8 cellular contexts compared by ENCODE assay signal in genomic region chr3:170357920-170358854, GRCh38. TPM values are rescaled to one million over a fixed set of nuclear protein-coding genes. Genes with fewer than 3 reads are reported as not detected.
DNase-seq lines count a peak whose midpoint lies in the region; ATAC-seq, FAIRE-seq and TF ChIP-seq lines count a peak whose summit lies in the region.

No MANE protein-coding gene starts in this region.

- peaks cover 7% of the 10 kb centered on the region for H3K36me3 ChIP-seq in right atrium auricular region

- H3K27ac ChIP-seq in adipose tissue (ENCODE audit: low read depth, low read length) (peak overlapping the region; percentile 99), right atrium auricular region (peak overlapping the region; percentile 99 to 100)

- peaks cover 0 to 44% of the 10 kb centered on the region in 2 donors for H3K4me1 ChIP-seq in right atrium auricular region

- FAIRE-seq in urothelium cell line (lab: Jason Lieb, UNC): no peak

- 2 to 3% (median 2%) methylated on average over 38 to 56 of the region's 56 CpGs for WGBS in adipose tissue, 3 donors

- peak in 1 of 2 donors; percentile 54 for TF ChIP-seq CTCF in right atrium auricular region (IDR thresholded peaks at IDR 0.05)

- ATAC-seq in GM19452 (IDR thresholded peaks at IDR 0.05; ENCODE audit: unreplicated experiment): peak; percentile 0

- H3K9me3 ChIP-seq in right atrium auricular region: no peaks in the 10 kb centered on the region

- DNase-seq in CD1c-positive myeloid dendritic cell (ENCODE audit: extremely low spot score) (peak; percentile 86), HuH-7.5 (ENCODE audit: low spot score) (peak; percentile 44), SW 1271 (lab: John Stamatoyannopoulos, UW) (peak; percentile 31 to 72), right atrium auricular region (ENCODE audit: low spot score) (peak; percentile 91), putamen (ENCODE audit: low spot score) (peak; percentile 78), urothelium cell line (ENCODE audit: low spot score) (peak; percentile 70)

- H3K4me3 ChIP-seq in right atrium auricular region: peak overlapping the region; percentile 92 to 99

- H3K27me3 ChIP-seq in right atrium auricular region: no peaks in the 10 kb centered on the region

RNA-seq across cellular contexts. Expression of gene SKIL, which starts 0.7 kb away (rescaled TPM):
- 10 to 100 TPM in 2 of 3 donors, 1 to 10 TPM in 1; 3.4 to 16.0 (median 13.3) TPM for polyA plus RNA-seq in adipose tissue
- 10 to 100 TPM; 20.4 to 32.9 TPM for total RNA-seq in right atrium auricular region

Comparison
In these comparisons a context has a peak if more than half of its experiments do, and no peak if none do; other contexts are left out.
1. Peak in every context shown above with its lines: DNase-seq, ATAC-seq, H3K4me3 ChIP-seq and H3K27ac ChIP-seq.